ENCODE assay signal across 8 cellular contexts in the genomic region with DNA sequence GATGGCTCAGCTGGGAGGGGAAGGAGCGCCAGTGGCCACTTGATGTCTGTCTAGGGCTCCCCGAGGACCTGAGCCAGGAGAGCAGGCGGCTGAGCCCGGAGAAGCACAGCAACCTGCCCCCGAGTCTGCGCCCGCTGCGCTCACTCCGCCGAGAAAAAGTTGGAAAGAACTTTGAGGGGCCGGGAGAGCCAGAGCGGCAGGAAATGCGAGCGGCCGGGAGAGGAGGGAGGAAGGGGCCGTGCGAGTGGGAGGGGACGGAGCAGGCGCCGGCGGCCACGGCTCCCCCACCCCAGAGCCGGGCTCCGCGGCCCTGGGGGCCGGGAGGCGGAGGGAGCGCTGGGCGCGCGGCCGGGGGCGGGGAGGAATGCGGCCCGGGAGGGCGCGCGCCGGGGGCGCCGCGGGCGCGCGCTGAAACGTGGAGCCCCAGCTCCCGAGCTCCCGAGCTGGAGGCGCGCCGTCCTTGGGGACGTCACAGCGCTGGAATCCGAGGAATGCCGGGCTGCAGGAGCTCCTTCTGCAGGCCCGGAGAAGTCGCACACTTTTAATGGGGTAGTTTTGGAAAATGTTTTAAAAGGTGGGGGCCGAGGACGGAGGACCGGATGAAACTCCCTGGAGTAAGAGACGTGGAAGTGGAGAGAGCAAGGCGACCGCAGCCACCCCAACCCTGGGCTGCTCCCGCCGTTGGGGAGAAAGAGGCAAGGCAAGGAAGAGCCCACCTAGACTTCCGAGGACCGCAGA. TPM values are rescaled to one million over a fixed set of nuclear protein-coding genes. Genes with fewer than 3 reads are reported as not detected.
DNase-seq lines count a peak whose midpoint lies in the region.

Gene PTPN14 (minus strand): TSS at position 167 of the 738 bp plus-strand sequence. CDS start 86,799 bp downstream, outside the sequence.

- H3F3A ChIP-seq in GM23248 (ENCODE audit: insufficient read depth), result peaks cover 29% of the 10 kb centered on the region

- peaks cover 47% of the 10 kb centered on the region for H3K79me2 ChIP-seq in GM23248 (ENCODE audit: insufficient read depth)

- H3K27ac ChIP-seq in GM23248, result peak within 1 kb of the TSS; percentile 96

- H3K4me1 ChIP-seq in GM23248 (ENCODE audit: insufficient read depth), result peaks cover 39% of the 10 kb centered on the region

- H3K9me3 ChIP-seq in GM23248 (ENCODE audit: low read depth), result no peaks in the 10 kb centered on the region

- peak within 1 kb of the TSS; percentile 93 for H3K4me2 ChIP-seq in GM23248 (ENCODE audit: unreplicated experiment)

- DNase-seq in DMS53 (lab: John Stamatoyannopoulos, UW), result peak; percentile 92
- DNase-seq in GM23248, result peak; percentile 98
- DNase-seq in NCI-H774 (lab: John Stamatoyannopoulos, UW), result peak; percentile 42
- peak; percentile 93 to 98 for DNase-seq in T47D (ENCODE audit: low read depth in 1 of 2, low spot score in 1 of 2)
- peak; percentile 72 for DNase-seq in iPS DF 4.7 (ENCODE audit: extremely low read depth, low spot score)
- peak; percentile 66 for DNase-seq in putamen (ENCODE audit: low spot score)
- no peak for DNase-seq in NCI-H2107 (lab: John Stamatoyannopoulos, UW)
- no peak for DNase-seq in NCI-H2029 (lab: John Stamatoyannopoulos, UW)

- in situ Hi-C loops in GM23248 (cut with MboI), result no loop called here
- in situ Hi-C loops in T47D (cut with HindIII; ENCODE audit: low pct_unique_long_range_greater_than_20kb, low sequenced_read_pairs), result no loop called here

- peak within 1 kb of the TSS; percentile 91 for H3K9ac ChIP-seq in GM23248

- no peaks in the 10 kb centered on the region for H3K36me3 ChIP-seq in GM23248 (ENCODE audit: low read depth)

- H3K4me3 ChIP-seq in GM23248, result peak within 1 kb of the TSS; percentile 91

- no peaks in the 10 kb centered on the region for H3K27me3 ChIP-seq in GM23248 (replicated peaks; ENCODE audit: insufficient read depth)

- 0 to 1% methylated on average over 39 to 65 of the region's 67 CpGs for WGBS in GM23248 (ENCODE audit: low coverage in 1 of 2, low lambda C conversion rate in 2 of 2, missing lambda C conversion rate in 2 of 2), 2 experiments

- H4K20me1 ChIP-seq in GM23248 (ENCODE audit: insufficient read depth), result peaks cover 21% of the 10 kb centered on the region; the same call in 1 of the 2 replicates

- H2AFZ ChIP-seq in GM23248, result peak within 1 kb of the TSS; percentile 82

- no peaks in the 10 kb centered on the region for H3K9me2 ChIP-seq in GM23248 (ENCODE audit: insufficient read depth)

RNA-seq across cellular contexts. Expression of gene PTPN14, which starts in this region (rescaled TPM):
- 49.1 and 49.8 TPM in 2 replicates for total RNA-seq in GM23248 (2014; rRNA removed; shearing (Covaris generic))
- 38.7 and 41.4 TPM in 2 replicates for polyA plus RNA-seq in GM23248 (2016; fragmentation: Nextera tagmentation; extraction: Ambion mirVana)

Comparison
In these comparisons a context has a peak if more than half of its experiments do, and no peak if none do; other contexts are left out.
1. DNase-seq: peak in DMS53 (single experiment), GM23248 (single experiment), NCI-H774 (single experiment), T47D (2 of 2), iPS DF 4.7 (single experiment) and putamen (single experiment); none in NCI-H2107 (single experiment) and NCI-H2029 (single experiment).